In the genomic region with DNA sequence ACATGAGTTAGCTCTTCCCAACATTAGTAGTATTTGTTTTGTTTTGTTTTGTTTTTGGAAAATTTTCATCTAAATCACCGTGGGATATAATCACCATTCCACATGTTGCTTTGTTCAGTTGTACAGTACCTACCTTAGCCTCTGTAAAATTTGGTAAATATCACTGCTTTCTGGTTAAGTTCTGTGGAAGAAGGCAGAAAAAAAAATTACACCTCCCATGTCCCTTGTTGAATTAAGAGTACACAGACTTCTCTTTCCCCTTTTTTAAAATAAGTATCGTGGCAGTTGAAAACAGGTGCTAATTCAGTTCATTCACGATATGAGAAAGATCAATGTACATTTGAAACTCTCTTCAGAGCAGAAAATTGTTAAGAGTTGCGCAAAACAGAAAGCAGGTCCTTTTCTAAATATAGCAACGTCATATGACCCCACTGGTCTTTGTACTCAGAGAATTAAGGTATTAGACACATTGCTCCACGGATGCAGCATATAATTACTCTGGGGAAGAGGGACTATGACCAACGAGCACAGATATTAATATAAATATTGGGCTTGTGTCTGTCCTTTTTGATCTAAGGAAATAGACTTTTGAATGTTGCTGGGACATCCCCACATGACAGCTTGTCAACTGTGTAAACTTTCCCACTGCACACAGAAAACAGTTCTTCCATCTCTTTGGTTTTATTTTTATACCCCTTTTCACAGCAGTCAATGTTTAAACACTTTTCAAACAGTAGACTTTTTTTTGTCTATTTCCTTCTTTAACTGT, we compare ENCODE assay signal across 8 cellular contexts. TPM values are rescaled to one million over a fixed set of nuclear protein-coding genes. Genes with fewer than 3 reads are reported as not detected.
DNase-seq lines count a peak whose midpoint lies in the region; FAIRE-seq and TF ChIP-seq lines count a peak whose summit lies in the region.

No MANE protein-coding gene starts in this region.

- no peaks in the 10 kb centered on the region for H3K27me3 ChIP-seq in bronchial epithelial cell (ENCODE audit: control insufficient read depth, insufficient read depth, low read length)
- H3K27me3 ChIP-seq in osteoblast (ENCODE audit: insufficient read depth, low read length), result no peaks in the 10 kb centered on the region

- peak overlapping the region; percentile 83 for H2AFZ ChIP-seq in osteoblast (ENCODE audit: low read length)

- H3K9me3 ChIP-seq in osteoblast (ENCODE audit: low read depth, low read length), result no peaks in the 10 kb centered on the region

- DNase-seq in NCI-H82 (lab: John Stamatoyannopoulos, UW), result peak; percentile 45
- no peak for DNase-seq in NCI-H82 treated with DMSO at 0.1 percent for 48 hours (lab: John Stamatoyannopoulos, UW; ENCODE audit: unreplicated experiment)
- peak; percentile 25 for DNase-seq in HCEC 1CT
- DNase-seq in Kasumi-1 (lab: John Stamatoyannopoulos, UW), result peak; percentile 27 to 51
- peak; percentile 35 for DNase-seq in bronchial epithelial cell (ENCODE audit: low read depth)
- no peak for DNase-seq in osteoblast (ENCODE audit: insufficient read length, low spot score, missing footprints)
- DNase-seq in cortex of kidney (lab: John Stamatoyannopoulos, UW), result no peak
- no peak for DNase-seq in NCI-H1694 treated with DMSO at 0.1 percent for 48 hours (lab: John Stamatoyannopoulos, UW)

- no peaks in the 10 kb centered on the region for H4K20me1 ChIP-seq in osteoblast (ENCODE audit: insufficient read depth, low read length)

- H3K36me3 ChIP-seq in bronchial epithelial cell (ENCODE audit: control insufficient read depth, insufficient read depth, low read length) (no peaks in the 10 kb centered on the region), osteoblast (ENCODE audit: insufficient read depth, low read length) (no peaks in the 10 kb centered on the region)

- H3K79me2 ChIP-seq in osteoblast (ENCODE audit: insufficient read depth, low read length), result no peaks in the 10 kb centered on the region

- no peak overlapping the region for H3K27ac ChIP-seq in osteoblast (ENCODE audit: low read depth, low read length)

- H3K4me3 ChIP-seq in bronchial epithelial cell (ENCODE audit: low read depth, low read length), result no peak overlapping the region
- no peak overlapping the region for H3K4me3 ChIP-seq in osteoblast (ENCODE audit: insufficient read depth, low read length)

- H3K4me2 ChIP-seq in osteoblast (ENCODE audit: insufficient read depth, low read length), result peak overlapping the region; percentile 12

- FAIRE-seq in bronchial epithelial cell (lab: Jason Lieb, UNC), result no peak

- TF ChIP-seq CTCF in bronchial epithelial cell (IDR thresholded peaks at IDR 0.05; ENCODE audit: insufficient read depth, low read length, severe bottlenecking), result no peak
- no peak for TF ChIP-seq CTCF in osteoblast (IDR thresholded peaks at IDR 0.05; ENCODE audit: extremely low read depth, low read depth, low read length)

- peaks cover 28% of the 10 kb centered on the region for H3K4me1 ChIP-seq in osteoblast (ENCODE audit: insufficient read depth, low read length)

RNA-seq across cellular contexts. Expression of a gene that starts 58.6 kb away (rescaled TPM):
- total RNA-seq in bronchial epithelial cell (24.7 and 31.6 TPM in 2 replicates), osteoblast (26.4 and 26.8 TPM in 2 replicates)

Comparison
In these comparisons a context has a peak if more than half of its experiments do, and no peak if none do; other contexts are left out.
1. DNase-seq: peak in NCI-H82 (single experiment), HCEC 1CT (single experiment), Kasumi-1 (2 of 2) and bronchial epithelial cell (single experiment); none in NCI-H82 treated with DMSO at 0.1 percent for 48 hours (single experiment), osteoblast (single experiment), cortex of kidney (single experiment) and NCI-H1694 treated with DMSO at 0.1 percent for 48 hours (single experiment).